ENCODE assay signal across 2 cellular contexts in genomic region chr1:24277420-24278169, GRCh38.
TF ChIP-seq lines count a peak whose summit lies in the region.

No MANE protein-coding gene starts in this region.

TF ChIP-seq in SK-N-SH, 30 proteins besides CTCF, POLR2A, EP300 and RAD21 (continued from another document):
- TF ChIP-seq, protein P1, sequence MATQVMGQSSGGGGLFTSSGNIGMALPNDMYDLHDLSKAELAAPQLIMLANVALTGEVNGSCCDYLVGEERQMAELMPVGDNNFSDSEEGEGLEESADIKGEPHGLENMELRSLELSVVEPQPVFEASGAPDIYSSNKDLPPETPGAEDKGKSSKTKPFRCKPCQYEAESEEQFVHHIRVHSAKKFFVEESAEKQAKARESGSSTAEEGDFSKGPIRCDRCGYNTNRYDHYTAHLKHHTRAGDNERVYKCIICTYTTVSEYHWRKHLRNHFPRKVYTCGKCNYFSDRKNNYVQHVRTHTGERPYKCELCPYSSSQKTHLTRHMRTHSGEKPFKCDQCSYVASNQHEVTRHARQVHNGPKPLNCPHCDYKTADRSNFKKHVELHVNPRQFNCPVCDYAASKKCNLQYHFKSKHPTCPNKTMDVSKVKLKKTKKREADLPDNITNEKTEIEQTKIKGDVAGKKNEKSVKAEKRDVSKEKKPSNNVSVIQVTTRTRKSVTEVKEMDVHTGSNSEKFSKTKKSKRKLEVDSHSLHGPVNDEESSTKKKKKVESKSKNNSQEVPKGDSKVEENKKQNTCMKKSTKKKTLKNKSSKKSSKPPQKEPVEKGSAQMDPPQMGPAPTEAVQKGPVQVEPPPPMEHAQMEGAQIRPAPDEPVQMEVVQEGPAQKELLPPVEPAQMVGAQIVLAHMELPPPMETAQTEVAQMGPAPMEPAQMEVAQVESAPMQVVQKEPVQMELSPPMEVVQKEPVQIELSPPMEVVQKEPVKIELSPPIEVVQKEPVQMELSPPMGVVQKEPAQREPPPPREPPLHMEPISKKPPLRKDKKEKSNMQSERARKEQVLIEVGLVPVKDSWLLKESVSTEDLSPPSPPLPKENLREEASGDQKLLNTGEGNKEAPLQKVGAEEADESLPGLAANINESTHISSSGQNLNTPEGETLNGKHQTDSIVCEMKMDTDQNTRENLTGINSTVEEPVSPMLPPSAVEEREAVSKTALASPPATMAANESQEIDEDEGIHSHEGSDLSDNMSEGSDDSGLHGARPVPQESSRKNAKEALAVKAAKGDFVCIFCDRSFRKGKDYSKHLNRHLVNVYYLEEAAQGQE (IDR thresholded peaks at IDR 0.05; ENCODE audit: low read depth, low read length), result no peak
- TF ChIP-seq TAF1 (IDR thresholded peaks at IDR 0.05; ENCODE audit: borderline replicate concordance, low read depth, low read length) (no peak), ELF1 (IDR thresholded peaks at IDR 0.05) (no peak), RCOR1 (IDR thresholded peaks at IDR 0.05; ENCODE audit: low read length) (peak; percentile 22; the same call in 1 of the 2 replicates), ZBTB33 (IDR thresholded peaks at IDR 0.05; ENCODE audit: borderline replicate concordance, low read depth) (no peak), FOXJ3 (CRISPR knock-in tag; IDR thresholded peaks at IDR 0.05) (no peak), FOSL2 (IDR thresholded peaks at IDR 0.05; ENCODE audit: borderline replicate concordance, low read depth) (0 out of 2 replicates have a peak, but pooled peaks have one; percentile 19), NRF1 (IDR thresholded peaks at IDR 0.05; ENCODE audit: low read depth, low read length) (no peak), CHD2 (IDR thresholded peaks at IDR 0.05; ENCODE audit: low read length, partially characterized antibody) (no peak), TEAD4 (IDR thresholded peaks at IDR 0.05; ENCODE audit: borderline replicate concordance, insufficient read depth) (peak; percentile 41; the same call in 1 of the 2 replicates), MEF2A (IDR thresholded peaks at IDR 0.05; ENCODE audit: borderline replicate concordance, low read depth) (no peak), GABPA (IDR thresholded peaks at IDR 0.05; ENCODE audit: low read depth) (no peak), GATA2 (CRISPR knock-in tag; IDR thresholded peaks at IDR 0.05) (no peak), USF2 (IDR thresholded peaks at IDR 0.05; ENCODE audit: borderline replicate concordance, low read depth, low read length) (no peak), PBX3 (IDR thresholded peaks at IDR 0.05) (peak; percentile 35; the same call in 1 of the 2 replicates), YY1 (IDR thresholded peaks at IDR 0.05; ENCODE audit: low read depth) (no peak), POLR2AphosphoS5 (IDR thresholded peaks at IDR 0.05; ENCODE audit: low read depth, low read length) (no peak), NFIC (IDR thresholded peaks at IDR 0.05; ENCODE audit: borderline replicate concordance) (peak; percentile 35; the same call in 1 of the 2 replicates), SMC3 (IDR thresholded peaks at IDR 0.05; ENCODE audit: low read depth, low read length) (no peak), TCF12 (IDR thresholded peaks at IDR 0.05) (peak; percentile 53; the same call in 1 of the 2 replicates)
- TF ChIP-seq, protein P2, sequence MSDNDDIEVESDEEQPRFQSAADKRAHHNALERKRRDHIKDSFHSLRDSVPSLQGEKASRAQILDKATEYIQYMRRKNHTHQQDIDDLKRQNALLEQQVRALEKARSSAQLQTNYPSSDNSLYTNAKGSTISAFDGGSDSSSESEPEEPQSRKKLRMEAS (IDR thresholded peaks at IDR 0.05; ENCODE audit: low read depth), result no peak
- TF ChIP-seq, protein P3, sequence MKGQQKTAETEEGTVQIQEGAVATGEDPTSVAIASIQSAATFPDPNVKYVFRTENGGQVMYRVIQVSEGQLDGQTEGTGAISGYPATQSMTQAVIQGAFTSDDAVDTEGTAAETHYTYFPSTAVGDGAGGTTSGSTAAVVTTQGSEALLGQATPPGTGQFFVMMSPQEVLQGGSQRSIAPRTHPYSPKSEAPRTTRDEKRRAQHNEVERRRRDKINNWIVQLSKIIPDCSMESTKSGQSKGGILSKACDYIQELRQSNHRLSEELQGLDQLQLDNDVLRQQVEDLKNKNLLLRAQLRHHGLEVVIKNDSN (IDR thresholded peaks at IDR 0.05; ENCODE audit: borderline replicate concordance, low read depth), result no peak

TF ChIP-seq in WTC11, 78 proteins besides CTCF, POLR2A, EP300 and RAD21 (continued from another document):
- no peak for TF ChIP-seq ZNF263 (CRISPR knock-in tag; IDR thresholded peaks at IDR 0.05; ENCODE audit: low read depth)
- no peak for TF ChIP-seq ARID4B (CRISPR knock-in tag; IDR thresholded peaks at IDR 0.05; ENCODE audit: borderline replicate concordance)
- no peak for TF ChIP-seq ZNF219 (CRISPR knock-in tag; IDR thresholded peaks at IDR 0.05; ENCODE audit: borderline replicate concordance)
- TF ChIP-seq ATF1 (CRISPR knock-in tag; IDR thresholded peaks at IDR 0.05), result no peak
- TF ChIP-seq, protein P4, sequence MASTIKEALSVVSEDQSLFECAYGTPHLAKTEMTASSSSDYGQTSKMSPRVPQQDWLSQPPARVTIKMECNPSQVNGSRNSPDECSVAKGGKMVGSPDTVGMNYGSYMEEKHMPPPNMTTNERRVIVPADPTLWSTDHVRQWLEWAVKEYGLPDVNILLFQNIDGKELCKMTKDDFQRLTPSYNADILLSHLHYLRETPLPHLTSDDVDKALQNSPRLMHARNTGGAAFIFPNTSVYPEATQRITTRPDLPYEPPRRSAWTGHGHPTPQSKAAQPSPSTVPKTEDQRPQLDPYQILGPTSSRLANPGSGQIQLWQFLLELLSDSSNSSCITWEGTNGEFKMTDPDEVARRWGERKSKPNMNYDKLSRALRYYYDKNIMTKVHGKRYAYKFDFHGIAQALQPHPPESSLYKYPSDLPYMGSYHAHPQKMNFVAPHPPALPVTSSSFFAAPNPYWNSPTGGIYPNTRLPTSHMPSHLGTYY (CRISPR knock-in tag; IDR thresholded peaks at IDR 0.05), result no peak
